In the genomic region with DNA sequence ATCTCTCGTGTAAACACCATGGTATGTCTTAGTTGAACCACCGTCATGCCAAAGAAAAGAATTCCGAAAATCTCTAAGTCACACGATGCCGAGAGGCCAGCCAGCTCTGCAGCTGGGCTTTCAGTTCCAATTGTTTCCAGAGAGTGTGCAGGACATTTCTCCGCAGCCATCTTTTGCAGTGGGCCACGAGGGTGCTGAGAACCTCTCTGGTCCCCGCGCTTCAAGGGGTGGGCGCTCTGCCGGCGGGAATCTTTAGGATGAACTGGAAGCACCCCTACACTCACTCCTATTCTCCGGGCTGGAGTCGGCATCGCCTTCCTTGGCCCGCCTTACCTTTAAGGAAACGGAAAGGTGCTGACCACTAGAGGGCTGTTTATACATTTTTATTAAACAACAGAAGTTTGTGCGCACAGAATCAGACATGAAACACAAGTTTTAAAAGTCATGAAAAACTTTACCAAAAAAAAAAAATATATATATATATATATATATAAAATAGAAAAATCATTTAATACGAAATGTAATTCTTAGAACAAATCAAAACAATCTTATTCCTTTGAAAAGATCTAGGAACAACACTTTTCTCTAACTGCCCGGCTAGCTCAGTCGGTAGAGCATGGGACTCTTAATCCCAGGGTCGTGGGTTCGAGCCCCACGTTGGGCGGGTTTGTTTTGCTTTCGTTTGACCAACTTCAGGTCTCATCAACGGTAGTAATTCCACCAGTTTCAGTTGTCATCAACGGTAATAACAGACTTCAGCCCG, we compare ENCODE assay signal across 8 cellular contexts. TPM values are rescaled to one million over a fixed set of nuclear protein-coding genes. Genes with fewer than 3 reads are reported as not detected.
A peak's percentile ranks its signal among the peaks of the same experiment; 100 is the strongest.
DNase-seq lines count a peak whose midpoint lies in the region; ATAC-seq and TF ChIP-seq lines count a peak whose summit lies in the region.

No MANE protein-coding gene starts in this region.

- ATAC-seq in HG03139 (IDR thresholded peaks at IDR 0.05; ENCODE audit: unreplicated experiment) (peak; percentile 65), lung (ENCODE audit: insufficient read depth, low FRiP score) (peak; percentile 88)

- peak overlapping the region; percentile 32 for H3K4me3 ChIP-seq in lung

- peak overlapping the region in 1 of 2 donors; percentile 32 for H3K27ac ChIP-seq in lung (ENCODE audit: low read depth in 1 of 2, low read length in 1 of 2)

- no peaks in the 10 kb centered on the region for H3K4me1 ChIP-seq in lung (ENCODE audit: control insufficient read depth in 2 of 2, insufficient read depth in 2 of 2, low read length in 2 of 2)

- no peaks in the 10 kb centered on the region for H3K36me3 ChIP-seq in lung (ENCODE audit: control insufficient read depth in 2 of 2, insufficient read depth in 2 of 2, low read length in 2 of 2)

- H3K9me3 ChIP-seq in lung (ENCODE audit: control insufficient read depth in 2 of 2, insufficient read depth in 1 of 2, low read length in 1 of 2), result no peaks in the 10 kb centered on the region

- no peaks in the 10 kb centered on the region for H3K27me3 ChIP-seq in lung (ENCODE audit: control insufficient read depth, insufficient read depth)

- peak; percentile 24 for TF ChIP-seq CTCF in lung (IDR thresholded peaks at IDR 0.05; ENCODE audit: control extremely low read depth, extremely low read depth)

- DNase-seq in DMS79 treated with DMSO at 0.1 percent for 48 hours (lab: John Stamatoyannopoulos, UW), result peak; percentile 26
- no peak for DNase-seq in DMS79 (lab: John Stamatoyannopoulos, UW)
- peak; percentile 82 to 83 for DNase-seq in NCI-H526 (lab: John Stamatoyannopoulos, UW)
- DNase-seq in activated CD4-positive, alpha-beta T cell treated with anti-CD3 and anti-CD28 coated beads, Interleukin-2, amount 50 U/mL, for 4 hours, result peak; percentile 69 to 72
- peak; percentile 84 for DNase-seq in ecto neural progenitor cell (ENCODE audit: low spot score)
- DNase-seq in lung (ENCODE audit: low spot score), result peak; percentile 83
- DNase-seq in stimulated activated CD4-positive, alpha-beta T cell treated with anti-CD3 and anti-CD28 coated beads, Interleukin-4, amount 100 ng/mL, for 48 hours (ENCODE audit: low read depth in 2 of 2), result peak; percentile 64 to 77

- WGBS in lung, 2 donors, result 2 to 4% methylated on average over 29 of the region's 29 CpGs

RNA-seq across cellular contexts. Expression of gene MORF4L1, which starts 12.5 kb away (rescaled TPM):
- total RNA-seq in lung, result 100 to 1,000 TPM; 254 to 433 TPM
- 100 to 1,000 TPM; 124 to 280 TPM for polyA plus RNA-seq in lung

RNA-seq across cellular contexts. Expression of gene ADAMTS7, which starts 48.9 kb away (rescaled TPM):
- total RNA-seq in lung, result 10 to 100 TPM in 1 of 2 donors, 1 to 10 TPM in 1; 7.1 to 13.1 TPM
- polyA plus RNA-seq in lung, result 1 to 10 TPM; 3.3 to 3.4 TPM
